1 cellular context compared by ENCODE assay signal in the genomic region with DNA sequence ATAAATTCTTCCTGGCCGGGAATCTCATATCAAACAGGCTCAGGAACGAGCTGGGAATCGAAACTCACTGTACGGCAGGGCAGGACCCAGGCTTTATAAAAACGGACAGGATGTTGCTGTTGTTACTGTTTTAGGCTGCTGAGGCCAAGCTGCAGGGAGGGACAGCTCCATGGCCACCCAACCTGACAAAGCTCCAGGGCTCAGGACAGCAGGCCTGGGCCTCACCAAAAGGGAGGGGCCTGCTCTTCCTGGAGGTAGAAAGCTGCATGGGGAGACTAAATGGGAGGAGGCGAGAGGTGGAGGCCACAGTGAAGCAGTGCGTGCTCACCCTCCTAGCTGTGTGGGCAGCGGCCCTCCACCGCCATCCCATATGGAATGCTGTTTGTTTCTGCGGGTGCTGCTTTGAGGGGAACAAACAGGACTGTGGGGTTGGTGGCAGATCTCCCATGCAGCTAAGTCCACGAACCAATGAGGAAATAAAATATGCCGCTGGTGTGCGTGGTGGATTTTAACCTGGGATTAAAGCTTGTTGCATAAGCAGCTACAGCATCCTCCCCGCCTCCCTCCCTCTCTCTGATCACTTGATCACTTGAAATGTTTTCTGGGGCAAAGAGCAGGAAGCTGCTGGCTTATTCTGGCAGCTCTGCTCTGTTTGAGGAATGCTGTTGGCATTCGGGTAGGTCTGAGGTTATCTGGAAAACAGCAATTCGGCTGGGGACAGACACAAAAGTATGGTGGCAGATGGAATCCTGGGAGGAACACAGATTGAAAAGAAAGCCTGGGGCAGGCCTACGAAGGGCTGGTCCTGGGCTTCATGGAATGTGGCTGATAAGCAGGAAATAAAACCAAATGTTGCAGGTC.
TF ChIP-seq lines count a peak whose summit lies in the region.

No MANE protein-coding gene starts in this region.

TF ChIP-seq in K562, 482 proteins besides CTCF, POLR2A, EP300 and RAD21 (continued from another document and continues in another):
- TF ChIP-seq BDP1 (IDR thresholded peaks at IDR 0.05; ENCODE audit: insufficient read depth, insufficient read length): no peak
- no peak for TF ChIP-seq NCOA6 (IDR thresholded peaks at IDR 0.05)
- TF ChIP-seq, protein P1, sequence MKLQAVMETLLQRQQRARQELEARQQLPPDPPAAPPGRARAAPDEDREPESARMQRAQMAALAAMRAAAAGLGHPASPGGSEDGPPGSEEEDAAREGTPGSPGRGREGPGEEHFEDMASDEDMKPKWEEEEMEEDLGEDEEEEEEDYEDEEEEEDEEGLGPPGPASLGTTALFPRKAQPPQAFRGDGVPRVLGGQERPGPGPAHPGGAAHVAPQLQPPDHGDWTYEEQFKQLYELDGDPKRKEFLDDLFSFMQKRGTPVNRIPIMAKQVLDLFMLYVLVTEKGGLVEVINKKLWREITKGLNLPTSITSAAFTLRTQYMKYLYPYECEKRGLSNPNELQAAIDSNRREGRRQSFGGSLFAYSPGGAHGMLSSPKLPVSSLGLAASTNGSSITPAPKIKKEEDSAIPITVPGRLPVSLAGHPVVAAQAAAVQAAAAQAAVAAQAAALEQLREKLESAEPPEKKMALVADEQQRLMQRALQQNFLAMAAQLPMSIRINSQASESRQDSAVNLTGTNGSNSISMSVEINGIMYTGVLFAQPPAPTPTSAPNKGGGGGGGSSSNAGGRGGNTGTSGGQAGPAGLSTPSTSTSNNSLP (IDR thresholded peaks at IDR 0.05; ENCODE audit: borderline replicate concordance, low read depth, low read length): 0 out of 2 replicates have a peak, but pooled peaks have one; percentile 32
- TF ChIP-seq ARID1B (IDR thresholded peaks at IDR 0.05): no peak
- no peak for TF ChIP-seq SIN3B (IDR thresholded peaks at IDR 0.05; ENCODE audit: low read depth)
- no peak; the same call in 1 of the 2 replicates for TF ChIP-seq MTA2 (IDR thresholded peaks at IDR 0.05; ENCODE audit: low read depth)
- TF ChIP-seq, protein P2, sequence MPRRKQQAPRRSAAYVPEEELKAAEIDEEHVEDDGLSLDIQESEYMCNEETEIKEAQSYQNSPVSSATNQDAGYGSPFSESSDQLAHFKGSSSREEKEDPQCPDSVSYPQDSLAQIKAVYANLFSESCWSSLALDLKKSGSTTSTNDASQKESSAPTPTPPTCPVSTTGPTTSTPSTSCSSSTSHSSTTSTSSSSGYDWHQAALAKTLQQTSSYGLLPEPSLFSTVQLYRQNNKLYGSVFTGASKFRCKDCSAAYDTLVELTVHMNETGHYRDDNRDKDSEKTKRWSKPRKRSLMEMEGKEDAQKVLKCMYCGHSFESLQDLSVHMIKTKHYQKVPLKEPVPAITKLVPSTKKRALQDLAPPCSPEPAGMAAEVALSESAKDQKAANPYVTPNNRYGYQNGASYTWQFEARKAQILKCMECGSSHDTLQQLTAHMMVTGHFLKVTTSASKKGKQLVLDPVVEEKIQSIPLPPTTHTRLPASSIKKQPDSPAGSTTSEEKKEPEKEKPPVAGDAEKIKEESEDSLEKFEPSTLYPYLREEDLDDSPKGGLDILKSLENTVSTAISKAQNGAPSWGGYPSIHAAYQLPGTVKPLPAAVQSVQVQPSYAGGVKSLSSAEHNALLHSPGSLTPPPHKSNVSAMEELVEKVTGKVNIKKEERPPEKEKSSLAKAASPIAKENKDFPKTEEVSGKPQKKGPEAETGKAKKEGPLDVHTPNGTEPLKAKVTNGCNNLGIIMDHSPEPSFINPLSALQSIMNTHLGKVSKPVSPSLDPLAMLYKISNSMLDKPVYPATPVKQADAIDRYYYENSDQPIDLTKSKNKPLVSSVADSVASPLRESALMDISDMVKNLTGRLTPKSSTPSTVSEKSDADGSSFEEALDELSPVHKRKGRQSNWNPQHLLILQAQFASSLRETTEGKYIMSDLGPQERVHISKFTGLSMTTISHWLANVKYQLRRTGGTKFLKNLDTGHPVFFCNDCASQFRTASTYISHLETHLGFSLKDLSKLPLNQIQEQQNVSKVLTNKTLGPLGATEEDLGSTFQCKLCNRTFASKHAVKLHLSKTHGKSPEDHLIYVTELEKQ (CRISPR knock-in tag; IDR thresholded peaks at IDR 0.05): no peak
- no peak for TF ChIP-seq KDM2B (CRISPR knock-in tag; IDR thresholded peaks at IDR 0.05)
- TF ChIP-seq GATAD2A (IDR thresholded peaks at IDR 0.05): no peak
- TF ChIP-seq MLX (CRISPR knock-in tag; conservative IDR thresholded peaks at IDR 0.05): no peak
- no peak for TF ChIP-seq RBM22 (IDR thresholded peaks at IDR 0.05; ENCODE audit: low read depth, low read length, poor library complexity, severe bottlenecking)
- TF ChIP-seq, protein P3, sequence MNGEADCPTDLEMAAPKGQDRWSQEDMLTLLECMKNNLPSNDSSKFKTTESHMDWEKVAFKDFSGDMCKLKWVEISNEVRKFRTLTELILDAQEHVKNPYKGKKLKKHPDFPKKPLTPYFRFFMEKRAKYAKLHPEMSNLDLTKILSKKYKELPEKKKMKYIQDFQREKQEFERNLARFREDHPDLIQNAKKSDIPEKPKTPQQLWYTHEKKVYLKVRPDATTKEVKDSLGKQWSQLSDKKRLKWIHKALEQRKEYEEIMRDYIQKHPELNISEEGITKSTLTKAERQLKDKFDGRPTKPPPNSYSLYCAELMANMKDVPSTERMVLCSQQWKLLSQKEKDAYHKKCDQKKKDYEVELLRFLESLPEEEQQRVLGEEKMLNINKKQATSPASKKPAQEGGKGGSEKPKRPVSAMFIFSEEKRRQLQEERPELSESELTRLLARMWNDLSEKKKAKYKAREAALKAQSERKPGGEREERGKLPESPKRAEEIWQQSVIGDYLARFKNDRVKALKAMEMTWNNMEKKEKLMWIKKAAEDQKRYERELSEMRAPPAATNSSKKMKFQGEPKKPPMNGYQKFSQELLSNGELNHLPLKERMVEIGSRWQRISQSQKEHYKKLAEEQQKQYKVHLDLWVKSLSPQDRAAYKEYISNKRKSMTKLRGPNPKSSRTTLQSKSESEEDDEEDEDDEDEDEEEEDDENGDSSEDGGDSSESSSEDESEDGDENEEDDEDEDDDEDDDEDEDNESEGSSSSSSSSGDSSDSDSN (IDR thresholded peaks at IDR 0.05; ENCODE audit: borderline replicate concordance in 1 of 2, low read depth in 2 of 2, low read length in 2 of 2): 0 out of 4 replicates have a peak, but pooled peaks of 1 of the 2 experiments have one; percentile 76
- TF ChIP-seq, protein P4, sequence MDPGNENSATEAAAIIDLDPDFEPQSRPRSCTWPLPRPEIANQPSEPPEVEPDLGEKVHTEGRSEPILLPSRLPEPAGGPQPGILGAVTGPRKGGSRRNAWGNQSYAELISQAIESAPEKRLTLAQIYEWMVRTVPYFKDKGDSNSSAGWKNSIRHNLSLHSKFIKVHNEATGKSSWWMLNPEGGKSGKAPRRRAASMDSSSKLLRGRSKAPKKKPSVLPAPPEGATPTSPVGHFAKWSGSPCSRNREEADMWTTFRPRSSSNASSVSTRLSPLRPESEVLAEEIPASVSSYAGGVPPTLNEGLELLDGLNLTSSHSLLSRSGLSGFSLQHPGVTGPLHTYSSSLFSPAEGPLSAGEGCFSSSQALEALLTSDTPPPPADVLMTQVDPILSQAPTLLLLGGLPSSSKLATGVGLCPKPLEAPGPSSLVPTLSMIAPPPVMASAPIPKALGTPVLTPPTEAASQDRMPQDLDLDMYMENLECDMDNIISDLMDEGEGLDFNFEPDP (CRISPR knock-in tag; IDR thresholded peaks at IDR 0.05): no peak
- no peak for TF ChIP-seq CBX2 (IDR thresholded peaks at IDR 0.05; ENCODE audit: insufficient read depth, low read length, poor library complexity, severe bottlenecking)
- TF ChIP-seq THRA (IDR thresholded peaks at IDR 0.05): no peak
- TF ChIP-seq CBFA2T2 (conservative IDR thresholded peaks at IDR 0.05): no peak
- TF ChIP-seq, protein P5, sequence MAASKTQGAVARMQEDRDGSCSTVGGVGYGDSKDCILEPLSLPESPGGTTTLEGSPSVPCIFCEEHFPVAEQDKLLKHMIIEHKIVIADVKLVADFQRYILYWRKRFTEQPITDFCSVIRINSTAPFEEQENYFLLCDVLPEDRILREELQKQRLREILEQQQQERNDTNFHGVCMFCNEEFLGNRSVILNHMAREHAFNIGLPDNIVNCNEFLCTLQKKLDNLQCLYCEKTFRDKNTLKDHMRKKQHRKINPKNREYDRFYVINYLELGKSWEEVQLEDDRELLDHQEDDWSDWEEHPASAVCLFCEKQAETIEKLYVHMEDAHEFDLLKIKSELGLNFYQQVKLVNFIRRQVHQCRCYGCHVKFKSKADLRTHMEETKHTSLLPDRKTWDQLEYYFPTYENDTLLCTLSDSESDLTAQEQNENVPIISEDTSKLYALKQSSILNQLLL (CRISPR knock-in tag; IDR thresholded peaks at IDR 0.05; ENCODE audit: borderline replicate concordance): no peak
- no peak for TF ChIP-seq E2F3 (CRISPR knock-in tag; IDR thresholded peaks at IDR 0.05)
- no peak for TF ChIP-seq HNRNPK (IDR thresholded peaks at IDR 0.05; ENCODE audit: low read depth, low read length, poor library complexity, severe bottlenecking)
- no peak for TF ChIP-seq XRCC4 (IDR thresholded peaks at IDR 0.05; ENCODE audit: extremely low read depth, insufficient read depth, insufficient read length)
- no peak for TF ChIP-seq MED1 (CRISPR knock-in tag; IDR thresholded peaks at IDR 0.05; ENCODE audit: borderline replicate concordance)
- peak; percentile 29; the same call in 1 of the 2 replicates for TF ChIP-seq THAP12 (CRISPR knock-in tag; IDR thresholded peaks at IDR 0.05)
- 0 out of 2 replicates have a peak, but pooled peaks have one; percentile 17 for TF ChIP-seq SMC3 (conservative IDR thresholded peaks at IDR 0.05; ENCODE audit: insufficient read depth, low read depth, low read length)
- no peak for TF ChIP-seq TAL1 (IDR thresholded peaks at IDR 0.05)
- TF ChIP-seq DIDO1 (tag; IDR thresholded peaks at IDR 0.05; ENCODE audit: low read depth): no peak
- TF ChIP-seq HMGXB4 (CRISPR knock-in tag; IDR thresholded peaks at IDR 0.05): no peak
- TF ChIP-seq TAF15 (IDR thresholded peaks at IDR 0.05; ENCODE audit: low read depth, low read length): no peak
- no peak for TF ChIP-seq GATA2 (CRISPR knock-in tag; IDR thresholded peaks at IDR 0.05)
- TF ChIP-seq, protein P6, sequence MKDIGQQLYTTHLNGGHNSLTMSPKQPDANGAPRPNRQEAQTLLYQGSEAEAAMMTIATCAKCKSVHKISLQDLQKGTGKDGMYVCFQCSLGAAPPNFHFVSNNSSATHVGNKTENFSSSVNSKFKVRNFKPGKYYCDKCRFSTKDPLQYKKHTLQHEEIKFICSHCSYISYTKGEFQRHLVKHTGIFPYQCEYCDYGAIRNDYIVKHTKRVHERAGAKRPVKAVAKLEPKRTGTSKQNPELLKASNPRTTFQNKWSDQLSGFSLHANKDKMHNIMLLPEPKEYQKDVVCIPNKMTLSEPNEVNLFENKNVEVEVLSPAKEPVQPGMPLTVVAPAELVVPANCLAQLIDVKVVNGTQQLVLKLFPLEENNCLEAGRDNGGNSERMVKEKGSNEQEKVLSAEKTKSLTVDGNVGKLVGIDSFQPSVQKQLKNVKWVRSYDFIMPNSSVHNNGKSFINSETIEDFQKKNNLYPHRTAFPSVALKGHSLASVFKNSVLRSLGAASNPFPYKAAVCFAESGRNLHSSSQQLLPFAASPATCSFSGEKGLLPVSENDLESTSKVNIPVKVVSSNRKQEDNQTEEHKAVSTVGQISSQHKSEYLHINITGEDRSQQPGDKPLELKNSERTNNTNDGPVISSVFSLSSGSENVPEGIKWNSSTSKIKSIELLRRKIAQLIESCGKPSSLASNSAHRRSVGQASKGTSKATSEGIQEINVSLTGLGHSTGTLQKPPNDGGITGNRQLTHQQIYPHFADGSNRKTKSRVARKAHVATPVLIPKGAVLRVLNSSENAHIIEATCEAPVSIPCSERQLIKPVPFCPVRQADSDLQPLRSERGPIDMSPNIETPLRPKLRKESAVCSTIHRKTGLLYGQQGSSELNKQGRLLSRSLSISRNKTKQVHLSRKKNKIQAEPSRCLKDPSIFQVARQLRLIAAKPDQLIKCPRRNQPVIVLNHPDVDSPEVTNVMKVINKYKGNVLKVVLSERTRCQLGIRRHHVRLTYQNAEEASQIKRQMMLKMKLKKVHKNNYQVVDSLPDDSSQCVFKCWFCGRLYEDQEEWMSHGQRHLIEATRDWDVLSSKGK (CRISPR knock-in tag; IDR thresholded peaks at IDR 0.05): no peak; the same call in 1 of the 2 replicates
- TF ChIP-seq POU5F1 (IDR thresholded peaks at IDR 0.05; ENCODE audit: borderline replicate concordance, low read depth, low read length, partially characterized antibody): no peak
- TF ChIP-seq NR2C2 (CRISPR knock-in tag; IDR thresholded peaks at IDR 0.05): no peak
- TF ChIP-seq NR2C2 (tag; IDR thresholded peaks at IDR 0.05): peak; percentile 48; the same call in 1 of the 2 replicates
